10 cellular contexts compared by ENCODE assay signal in the genomic region with DNA sequence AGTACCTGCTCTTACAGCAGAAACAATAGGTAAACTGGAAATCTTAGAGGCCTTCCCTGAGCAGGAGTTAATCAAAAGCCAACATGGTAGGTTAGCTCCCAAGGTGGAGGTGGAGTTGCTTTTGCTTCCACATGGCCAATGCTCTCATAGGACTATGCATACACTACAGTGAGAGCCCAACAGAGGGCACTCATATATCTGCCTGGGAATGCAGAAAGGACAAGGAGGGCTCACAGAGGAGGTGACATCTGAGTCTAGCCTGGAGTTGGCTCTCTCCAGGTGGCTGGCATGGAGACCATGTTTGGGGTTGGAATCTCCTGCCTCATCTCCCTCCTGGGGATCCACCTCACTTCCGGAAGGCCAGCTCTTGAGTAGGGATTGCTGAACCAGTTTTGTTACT. TPM values are rescaled to one million over a fixed set of nuclear protein-coding genes. Genes with fewer than 3 reads are reported as not detected.
DNase-seq lines count a peak whose midpoint lies in the region; ATAC-seq and TF ChIP-seq lines count a peak whose summit lies in the region.
"Had no signal": no experiment of that assay in that cellular context is flagged by ENCODE, and none has a peak within 500 bp of the region (broad histone marks: within the 10 kb centered on the region; RNA-seq: fewer than 3 reads in every experiment).

No MANE protein-coding gene starts in this region.

- no peaks in the 10 kb centered on the region for H3K9me3 Mint-ChIP-seq in MCF 10A (ENCODE audit: unreplicated experiment)
- peaks cover 6% of the 10 kb centered on the region for H3K9me3 Mint-ChIP-seq in chondrocyte (ENCODE audit: low read depth)
- no peaks in the 10 kb centered on the region for H3K9me3 Mint-ChIP-seq in T-cell
- H3K9me3 Mint-ChIP-seq: activated naive CD8-positive, alpha-beta T cell treated with anti-CD3 and anti-CD28 coated beads, Interleukin-2, amount 50 U/mL, for 24 hours had no signal

- intact Hi-C loops in MCF 10A (cut with micrococcal nuclease) = no loop called here
- intact Hi-C loops in breast epithelium (cut with DNase I; ENCODE audit: low total_unique reads) = no loop called here
- intact Hi-C loops in mucosa of descending colon (cut with DNase I, micrococcal nuclease) = no loop called here

- no peak overlapping the region for H3K4me3 Mint-ChIP-seq in MCF 10A (ENCODE audit: unreplicated experiment)
- no peak overlapping the region for H3K4me3 Mint-ChIP-seq in chondrocyte (ENCODE audit: unreplicated experiment)
- no peak overlapping the region for H3K4me3 Mint-ChIP-seq in T-cell
- H3K4me3 Mint-ChIP-seq: activated naive CD8-positive, alpha-beta T cell treated with anti-CD3 and anti-CD28 coated beads, Interleukin-2, amount 50 U/mL, for 24 hours had no signal

- CTCF ChIA-PET in MCF 10A (lab: Yijun Ruan, JAX) = interaction anchor here (0.7 kb wide), 1 partner anchor 24 kb away, joined by 5 read pairs; no protein-coding TSS in a partner anchor
- CTCF ChIA-PET in T-cell (lab: Charles Lee) = no interaction called here

- POLR2A ChIA-PET in MCF 10A (lab: Yijun Ruan, JAX) = no interaction called here
- POLR2A ChIA-PET in T-cell (lab: Charles Lee) = no interaction called here

- H3K4me1 Mint-ChIP-seq in MCF 10A (ENCODE audit: insufficient read depth, unreplicated experiment) (no peaks in the 10 kb centered on the region), chondrocyte (ENCODE audit: low read depth) (no peaks in the 10 kb centered on the region), T-cell (no peaks in the 10 kb centered on the region)
- H3K4me1 Mint-ChIP-seq: activated naive CD8-positive, alpha-beta T cell treated with anti-CD3 and anti-CD28 coated beads, Interleukin-2, amount 50 U/mL, for 24 hours had no signal

- H3K4me1 ChIP-seq in breast epithelium = no peaks in the 10 kb centered on the region
- no peaks in the 10 kb centered on the region for H3K4me1 ChIP-seq in mucosa of descending colon (ENCODE audit: low read depth)

- H3K27ac Mint-ChIP-seq in MCF 10A (ENCODE audit: low read depth, unreplicated experiment) (no peak overlapping the region), chondrocyte (ENCODE audit: unreplicated experiment) (no peak overlapping the region), T-cell (no peak overlapping the region)
- H3K27ac Mint-ChIP-seq: activated naive CD8-positive, alpha-beta T cell treated with anti-CD3 and anti-CD28 coated beads, Interleukin-2, amount 50 U/mL, for 24 hours had no signal

- ATAC-seq in mucosa of descending colon (no peak), T-cell (replicated peaks in 1 of 4) (no peak)
- ATAC-seq: activated naive CD8-positive, alpha-beta T cell treated with anti-CD3 and anti-CD28 coated beads, Interleukin-2, amount 50 U/mL, for 24 hours had no signal

- TF ChIP-seq POLR2A in breast epithelium (IDR thresholded peaks at IDR 0.05) (no peak), NB4 (IDR thresholded peaks at IDR 0.05; ENCODE audit: extremely low read depth, insufficient read length) (no peak)

- H3K36me3 ChIP-seq in breast epithelium (no peaks in the 10 kb centered on the region), mucosa of descending colon (ENCODE audit: low read depth) (no peaks in the 10 kb centered on the region)

- no peak overlapping the region for H3K27ac ChIP-seq in breast epithelium

- BruUV-seq in MCF 10A (replicated peaks; lab: Mats Ljungman, UMichigan) = no TSS peak

- no peak overlapping the region for H3K4me3 ChIP-seq in breast epithelium
- no peak overlapping the region for H3K4me3 ChIP-seq in NB4 (ENCODE audit: low read depth, low read length)
- no peak overlapping the region for H3K4me3 ChIP-seq in mucosa of descending colon
- H3K4me3 ChIP-seq: smooth muscle cell had no signal

- no peaks in the 10 kb centered on the region for H3K27me3 Mint-ChIP-seq in MCF 10A (ENCODE audit: insufficient read depth, unreplicated experiment)
- H3K27me3 Mint-ChIP-seq in chondrocyte (ENCODE audit: low read depth) = peaks cover 41% of the 10 kb centered on the region
- peaks cover 17 to 32% of the 10 kb centered on the region in 2 donors for H3K27me3 Mint-ChIP-seq in T-cell

- DNase-seq in MCF 10A (ENCODE audit: unreplicated experiment) (peak; percentile 13), breast epithelium (ENCODE audit: low spot score in 2 of 2) (no peak), NB4 (ENCODE audit: low read depth) (peak; percentile 27), chondrocyte (ENCODE audit: low spot score) (no peak), NCI-H1436 treated with DMSO at 0.1 percent for 48 hours (lab: John Stamatoyannopoulos, UW) (no peak), mucosa of descending colon (no peak), globus pallidus (ENCODE audit: low spot score) (no peak), T-cell (no peak)
- DNase-seq: activated naive CD8-positive, alpha-beta T cell treated with anti-CD3 and anti-CD28 coated beads, Interleukin-2, amount 50 U/mL, for 24 hours had no signal

- H3K36me3 Mint-ChIP-seq in MCF 10A (ENCODE audit: insufficient read depth, unreplicated experiment) = no peaks in the 10 kb centered on the region
- H3K36me3 Mint-ChIP-seq in chondrocyte (ENCODE audit: low read depth) = no peaks in the 10 kb centered on the region
- H3K36me3 Mint-ChIP-seq in T-cell = no peaks in the 10 kb centered on the region

- H3K27me3 ChIP-seq in breast epithelium = peaks cover 0 to 7% of the 10 kb centered on the region in 2 donors

- TF ChIP-seq CTCF in MCF 10A (IDR thresholded peaks at IDR 0.05; ENCODE audit: unreplicated experiment) (no peak), breast epithelium (IDR thresholded peaks at IDR 0.05) (no peak), NB4 (IDR thresholded peaks at IDR 0.05; ENCODE audit: low read depth, low read length) (peak; percentile 41), chondrocyte (IDR thresholded peaks at IDR 0.05) (peak; percentile 41), mucosa of descending colon (IDR thresholded peaks at IDR 0.05) (no peak)

- H3K9me3 ChIP-seq in breast epithelium (no peaks in the 10 kb centered on the region), mucosa of descending colon (no peaks in the 10 kb centered on the region)

RNA-seq across cellular contexts. Expression of a gene that starts 34.6 kb away (rescaled TPM):
- total RNA-seq in MCF 10A (2022) (0.26 and 0.34 TPM in 2 replicates), breast epithelium (1 to 10 TPM in 1 of 3 donors, under 1 TPM in 2; under 0.01 to 1.0 (median under 0.01) TPM), chondrocyte (1.7 to 1.9 TPM (median 1.9 TPM) in 3 replicates), mucosa of descending colon (1 to 10 TPM in 1 of 3 donors, under 1 TPM in 2; 0.22 to 3.6 (median 0.41) TPM), T-cell (under 1 TPM; 0.39 to 0.85 (median 0.73) TPM)

Comparison
In these comparisons a context has a peak if more than half of its experiments do, and no peak if none do; other contexts are left out.
1. DNase-seq: peak in MCF 10A (single experiment) and NB4 (single experiment); none in breast epithelium (0 of 2), chondrocyte (single experiment), NCI-H1436 treated with DMSO at 0.1 percent for 48 hours (single experiment), mucosa of descending colon (0 of 3), globus pallidus (single experiment) and T-cell (0 of 34).
2. CTCF ChIP-seq: peak in NB4 (single experiment) and chondrocyte (single experiment); none in MCF 10A (single experiment), breast epithelium (0 of 3) and mucosa of descending colon (single experiment).